Comparison of ENCODE assay signal across 2 cellular contexts in the genomic region with DNA sequence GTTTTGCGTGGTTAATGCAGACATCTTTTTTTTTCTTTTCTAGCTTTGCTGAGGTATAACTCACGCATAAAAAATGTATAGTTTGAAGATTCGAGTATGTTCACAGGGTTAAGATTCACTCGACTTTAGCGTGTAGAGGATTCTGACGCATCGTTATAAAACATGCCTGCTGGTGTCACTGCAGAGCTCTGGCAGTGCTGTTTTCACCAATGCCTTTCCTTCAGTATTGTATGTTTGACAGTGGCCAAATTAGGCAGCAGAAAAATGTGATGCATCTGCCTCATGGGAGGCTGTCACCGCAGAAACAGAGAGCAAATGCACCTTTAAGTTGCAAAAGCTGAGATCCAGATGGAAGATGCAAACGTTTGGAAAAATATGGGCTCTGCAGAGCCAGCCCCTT.
TF ChIP-seq lines count a peak whose summit lies in the region.

No MANE protein-coding gene starts in this region.

TF ChIP-seq in GM23338, 12 proteins besides CTCF, POLR2A, EP300 and RAD21 (continued from another document):
- TF ChIP-seq, protein P1, sequence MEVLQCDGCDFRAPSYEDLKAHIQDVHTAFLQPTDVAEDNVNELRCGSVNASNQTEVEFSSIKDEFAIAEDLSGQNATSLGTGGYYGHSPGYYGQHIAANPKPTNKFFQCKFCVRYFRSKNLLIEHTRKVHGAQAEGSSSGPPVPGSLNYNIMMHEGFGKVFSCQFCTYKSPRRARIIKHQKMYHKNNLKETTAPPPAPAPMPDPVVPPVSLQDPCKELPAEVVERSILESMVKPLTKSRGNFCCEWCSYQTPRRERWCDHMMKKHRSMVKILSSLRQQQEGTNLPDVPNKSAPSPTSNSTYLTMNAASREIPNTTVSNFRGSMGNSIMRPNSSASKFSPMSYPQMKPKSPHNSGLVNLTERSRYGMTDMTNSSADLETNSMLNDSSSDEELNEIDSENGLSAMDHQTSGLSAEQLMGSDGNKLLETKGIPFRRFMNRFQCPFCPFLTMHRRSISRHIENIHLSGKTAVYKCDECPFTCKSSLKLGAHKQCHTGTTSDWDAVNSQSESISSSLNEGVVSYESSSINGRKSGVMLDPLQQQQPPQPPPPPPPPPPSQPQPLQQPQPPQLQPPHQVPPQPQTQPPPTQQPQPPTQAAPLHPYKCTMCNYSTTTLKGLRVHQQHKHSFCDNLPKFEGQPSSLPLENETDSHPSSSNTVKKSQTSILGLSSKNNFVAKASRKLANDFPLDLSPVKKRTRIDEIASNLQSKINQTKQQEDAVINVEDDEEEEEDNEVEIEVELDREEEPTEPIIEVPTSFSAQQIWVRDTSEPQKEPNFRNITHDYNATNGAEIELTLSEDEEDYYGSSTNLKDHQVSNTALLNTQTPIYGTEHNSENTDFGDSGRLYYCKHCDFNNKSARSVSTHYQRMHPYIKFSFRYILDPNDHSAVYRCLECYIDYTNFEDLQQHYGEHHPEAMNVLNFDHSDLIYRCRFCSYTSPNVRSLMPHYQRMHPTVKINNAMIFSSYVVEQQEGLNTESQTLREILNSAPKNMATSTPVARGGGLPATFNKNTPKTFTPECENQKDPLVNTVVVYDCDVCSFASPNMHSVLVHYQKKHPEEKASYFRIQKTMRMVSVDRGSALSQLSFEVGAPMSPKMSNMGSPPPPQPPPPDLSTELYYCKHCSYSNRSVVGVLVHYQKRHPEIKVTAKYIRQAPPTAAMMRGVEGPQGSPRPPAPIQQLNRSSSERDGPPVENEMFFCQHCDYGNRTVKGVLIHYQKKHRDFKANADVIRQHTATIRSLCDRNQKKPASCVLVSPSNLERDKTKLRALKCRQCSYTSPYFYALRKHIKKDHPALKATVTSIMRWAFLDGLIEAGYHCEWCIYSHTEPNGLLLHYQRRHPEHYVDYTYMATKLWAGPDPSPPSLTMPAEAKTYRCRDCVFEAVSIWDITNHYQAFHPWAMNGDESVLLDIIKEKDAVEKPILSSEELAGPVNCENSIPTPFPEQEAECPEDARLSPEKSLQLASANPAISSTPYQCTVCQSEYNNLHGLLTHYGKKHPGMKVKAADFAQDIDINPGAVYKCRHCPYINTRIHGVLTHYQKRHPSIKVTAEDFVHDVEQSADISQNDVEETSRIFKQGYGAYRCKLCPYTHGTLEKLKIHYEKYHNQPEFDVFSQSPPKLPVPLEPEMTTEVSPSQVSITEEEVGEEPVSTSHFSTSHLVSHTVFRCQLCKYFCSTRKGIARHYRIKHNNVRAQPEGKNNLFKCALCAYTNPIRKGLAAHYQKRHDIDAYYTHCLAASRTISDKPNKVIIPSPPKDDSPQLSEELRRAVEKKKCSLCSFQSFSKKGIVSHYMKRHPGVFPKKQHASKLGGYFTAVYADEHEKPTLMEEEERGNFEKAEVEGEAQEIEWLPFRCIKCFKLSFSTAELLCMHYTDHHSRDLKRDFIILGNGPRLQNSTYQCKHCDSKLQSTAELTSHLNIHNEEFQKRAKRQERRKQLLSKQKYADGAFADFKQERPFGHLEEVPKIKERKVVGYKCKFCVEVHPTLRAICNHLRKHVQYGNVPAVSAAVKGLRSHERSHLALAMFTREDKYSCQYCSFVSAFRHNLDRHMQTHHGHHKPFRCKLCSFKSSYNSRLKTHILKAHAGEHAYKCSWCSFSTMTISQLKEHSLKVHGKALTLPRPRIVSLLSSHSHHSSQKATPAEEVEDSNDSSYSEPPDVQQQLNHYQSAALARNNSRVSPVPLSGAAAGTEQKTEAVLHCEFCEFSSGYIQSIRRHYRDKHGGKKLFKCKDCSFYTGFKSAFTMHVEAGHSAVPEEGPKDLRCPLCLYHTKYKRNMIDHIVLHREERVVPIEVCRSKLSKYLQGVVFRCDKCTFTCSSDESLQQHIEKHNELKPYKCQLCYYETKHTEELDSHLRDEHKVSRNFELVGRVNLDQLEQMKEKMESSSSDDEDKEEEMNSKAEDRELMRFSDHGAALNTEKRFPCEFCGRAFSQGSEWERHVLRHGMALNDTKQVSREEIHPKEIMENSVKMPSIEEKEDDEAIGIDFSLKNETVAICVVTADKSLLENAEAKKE (CRISPR knock-in tag; IDR thresholded peaks at IDR 0.05) = no peak
- no peak for TF ChIP-seq EZH2phosphoT487 (IDR thresholded peaks at IDR 0.05; ENCODE audit: unreplicated experiment)
- TF ChIP-seq JUNB (IDR thresholded peaks at IDR 0.05; ENCODE audit: unreplicated experiment) = no peak
- no peak for TF ChIP-seq POLR2AphosphoS5 (IDR thresholded peaks at IDR 0.05; ENCODE audit: low read depth)
- no peak for TF ChIP-seq CREB1 (CRISPR knock-in tag; IDR thresholded peaks at IDR 0.05; ENCODE audit: low read depth)
- TF ChIP-seq ZNF331 (CRISPR knock-in tag; IDR thresholded peaks at IDR 0.05; ENCODE audit: low read depth) = no peak
- TF ChIP-seq EZH2 (IDR thresholded peaks at IDR 0.05; ENCODE audit: low read depth, unreplicated experiment) = no peak
- no peak for TF ChIP-seq ZNF114 (CRISPR knock-in tag; IDR thresholded peaks at IDR 0.05)
- no peak for TF ChIP-seq NANOG (IDR thresholded peaks at IDR 0.05; ENCODE audit: borderline replicate concordance)

TF ChIP-seq in SK-N-SH treated with all-trans-retinoic acid at 6 μM for 48 hours, 23 proteins besides CTCF, POLR2A, EP300 and RAD21 (continued from another document):
- TF ChIP-seq, protein P2, sequence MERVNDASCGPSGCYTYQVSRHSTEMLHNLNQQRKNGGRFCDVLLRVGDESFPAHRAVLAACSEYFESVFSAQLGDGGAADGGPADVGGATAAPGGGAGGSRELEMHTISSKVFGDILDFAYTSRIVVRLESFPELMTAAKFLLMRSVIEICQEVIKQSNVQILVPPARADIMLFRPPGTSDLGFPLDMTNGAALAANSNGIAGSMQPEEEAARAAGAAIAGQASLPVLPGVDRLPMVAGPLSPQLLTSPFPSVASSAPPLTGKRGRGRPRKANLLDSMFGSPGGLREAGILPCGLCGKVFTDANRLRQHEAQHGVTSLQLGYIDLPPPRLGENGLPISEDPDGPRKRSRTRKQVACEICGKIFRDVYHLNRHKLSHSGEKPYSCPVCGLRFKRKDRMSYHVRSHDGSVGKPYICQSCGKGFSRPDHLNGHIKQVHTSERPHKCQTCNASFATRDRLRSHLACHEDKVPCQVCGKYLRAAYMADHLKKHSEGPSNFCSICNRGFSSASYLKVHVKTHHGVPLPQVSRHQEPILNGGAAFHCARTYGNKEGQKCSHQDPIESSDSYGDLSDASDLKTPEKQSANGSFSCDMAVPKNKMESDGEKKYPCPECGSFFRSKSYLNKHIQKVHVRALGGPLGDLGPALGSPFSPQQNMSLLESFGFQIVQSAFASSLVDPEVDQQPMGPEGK (CRISPR knock-in tag; IDR thresholded peaks at IDR 0.05; ENCODE audit: borderline replicate concordance) = no peak
- no peak for TF ChIP-seq GLIS3 (CRISPR knock-in tag; IDR thresholded peaks at IDR 0.05)
- TF ChIP-seq, protein P3, sequence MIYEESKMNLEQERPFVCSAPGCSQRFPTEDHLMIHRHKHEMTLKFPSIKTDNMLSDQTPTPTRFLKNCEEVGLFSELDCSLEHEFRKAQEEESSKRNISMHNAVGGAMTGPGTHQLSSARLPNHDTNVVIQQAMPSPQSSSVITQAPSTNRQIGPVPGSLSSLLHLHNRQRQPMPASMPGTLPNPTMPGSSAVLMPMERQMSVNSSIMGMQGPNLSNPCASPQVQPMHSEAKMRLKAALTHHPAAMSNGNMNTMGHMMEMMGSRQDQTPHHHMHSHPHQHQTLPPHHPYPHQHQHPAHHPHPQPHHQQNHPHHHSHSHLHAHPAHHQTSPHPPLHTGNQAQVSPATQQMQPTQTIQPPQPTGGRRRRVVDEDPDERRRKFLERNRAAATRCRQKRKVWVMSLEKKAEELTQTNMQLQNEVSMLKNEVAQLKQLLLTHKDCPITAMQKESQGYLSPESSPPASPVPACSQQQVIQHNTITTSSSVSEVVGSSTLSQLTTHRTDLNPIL (CRISPR knock-in tag; IDR thresholded peaks at IDR 0.05; ENCODE audit: low read depth) = no peak
- no peak for TF ChIP-seq RARB (CRISPR knock-in tag; IDR thresholded peaks at IDR 0.05)
- no peak for TF ChIP-seq ESRRG (CRISPR knock-in tag; IDR thresholded peaks at IDR 0.05)
- TF ChIP-seq PPARA (CRISPR knock-in tag; IDR thresholded peaks at IDR 0.05; ENCODE audit: borderline replicate concordance) = no peak
- no peak for TF ChIP-seq ZNF565 (CRISPR knock-in tag; conservative IDR thresholded peaks at IDR 0.05; ENCODE audit: low read depth)
- no peak for TF ChIP-seq ZFP30 (CRISPR knock-in tag; IDR thresholded peaks at IDR 0.05)
